Comparison of ENCODE assay signal across 35 cellular contexts in genomic region chr2:205034034-205034433, GRCh38.
A peak's percentile ranks its signal among the peaks of the same experiment; 100 is the strongest.
DNase-seq lines count a peak whose midpoint lies in the region; ATAC-seq and TF ChIP-seq lines count a peak whose summit lies in the region.
"Had no signal": no experiment of that assay in that cellular context is flagged by ENCODE, and none has a peak within 500 bp of the region (broad histone marks: within the 10 kb centered on the region; RNA-seq: fewer than 3 reads in every experiment).

No MANE protein-coding gene starts in this region.

- no peaks in the 10 kb centered on the region for H3K9me3 Mint-ChIP-seq in activated CD8-positive, alpha-beta T cell treated with anti-CD3 and anti-CD28 coated beads, Interleukin-2, amount 10 ng/mL, durations not matched to agents 7 days and 5 days (ENCODE audit: insufficient read depth)
- H3K9me3 Mint-ChIP-seq in activated CD8-positive, alpha-beta T cell treated with anti-CD3 and anti-CD28 coated beads for 36 hours, result no peaks in the 10 kb centered on the region
- H3K9me3 Mint-ChIP-seq in naive thymus-derived CD8-positive, alpha-beta T cell, result no peaks in the 10 kb centered on the region

- no TSS peak for BruUV-seq in A673 (replicated peaks; lab: Mats Ljungman, UMichigan)

- H3K9me3 ChIP-seq in A673 (ENCODE audit: low read depth, low read length, poor library complexity, severe bottlenecking), result no peaks in the 10 kb centered on the region
- H3K9me3 ChIP-seq: adrenal gland, BE2C, body of pancreas, esophagus muscularis mucosa, heart left ventricle, left lung, MG63, neutrophil, prostate gland, sigmoid colon, stomach had no signal

- peaks cover 20% of the 10 kb centered on the region for H3K4me1 Mint-ChIP-seq in activated CD8-positive, alpha-beta T cell treated with anti-CD3 and anti-CD28 coated beads, Interleukin-2, amount 10 ng/mL, durations not matched to agents 7 days and 5 days (ENCODE audit: low read depth)
- H3K4me1 Mint-ChIP-seq in activated CD8-positive, alpha-beta T cell treated with anti-CD3 and anti-CD28 coated beads for 36 hours (ENCODE audit: low read depth), result peaks cover 11% of the 10 kb centered on the region
- H3K4me1 Mint-ChIP-seq in naive thymus-derived CD8-positive, alpha-beta T cell, result peaks cover 12 to 29% (median 19%) of the 10 kb centered on the region in 4 donors

- H3K36me3 ChIP-seq in A673 (ENCODE audit: insufficient read depth, low read length, poor library complexity, severe bottlenecking), result no peaks in the 10 kb centered on the region
- H3K36me3 ChIP-seq: adrenal gland, BE2C, esophagus muscularis mucosa, heart left ventricle, left lung, MG63, neutrophil, prostate gland, sigmoid colon, stomach had no signal

- TF ChIP-seq CTCF in activated CD8-positive, alpha-beta T cell treated with anti-CD3 and anti-CD28 coated beads for 36 hours (IDR thresholded peaks at IDR 0.05), result no peak
- TF ChIP-seq CTCF in A673 (conservative IDR thresholded peaks at IDR 0.05; ENCODE audit: low read depth, low read length), result no peak

- POLR2A ChIA-PET in activated CD8-positive, alpha-beta T cell treated with anti-CD3 and anti-CD28 coated beads, Interleukin-2, amount 10 ng/mL, durations not matched to agents 7 days and 5 days (lab: Charles Lee), result no interaction called here
- POLR2A ChIA-PET in activated CD8-positive, alpha-beta T cell treated with anti-CD3 and anti-CD28 coated beads for 36 hours (lab: Charles Lee), result interaction anchor here (0.8 kb wide), 1 partner anchor 12 kb away, joined by 3 read pairs; no protein-coding TSS in a partner anchor
- POLR2A ChIA-PET in naive thymus-derived CD8-positive, alpha-beta T cell (lab: Charles Lee), result interaction anchor here (0.6 to 0.9 kb wide), 2 partner anchors 66 to 105 kb away, joined by 3 to 4 read pairs; no protein-coding TSS in a partner anchor
- POLR2A ChIA-PET in A673 (lab: Charles Lee; ENCODE audit: low non-redundant PET), result no interaction called here

- CTCF ChIA-PET in activated CD8-positive, alpha-beta T cell treated with anti-CD3 and anti-CD28 coated beads, Interleukin-2, amount 10 ng/mL, durations not matched to agents 7 days and 5 days (lab: Charles Lee), result interaction anchor here (1.1 to 1.3 kb wide), 2 partner anchors 14 to 96 kb away, joined by 3 to 4 read pairs; no protein-coding TSS in a partner anchor
- CTCF ChIA-PET in activated CD8-positive, alpha-beta T cell treated with anti-CD3 and anti-CD28 coated beads for 36 hours (lab: Charles Lee), result interaction anchor here (0.5 to 1.2 kb wide), 2 partner anchors 18 to 55 kb away, joined by 3 read pairs; no protein-coding TSS in a partner anchor
- CTCF ChIA-PET in A673 (lab: Charles Lee), result no interaction called here

- H3K27ac ChIP-seq in A673 (ENCODE audit: low read depth, low read length, poor library complexity, severe bottlenecking), result no peak overlapping the region
- H3K27ac ChIP-seq: adrenal gland, body of pancreas, dorsolateral prefrontal cortex, esophagus muscularis mucosa, heart left ventricle, HL-60, KMS-11, left lung, neutrophil, prostate gland, RWPE1, sigmoid colon, SK-N-MC, stomach had no signal

- no peak for DNase-seq in activated CD8-positive, alpha-beta T cell treated with anti-CD3 and anti-CD28 coated beads, Interleukin-2, amount 10 ng/mL, durations not matched to agents 7 days and 5 days
- no peak for DNase-seq in activated CD8-positive, alpha-beta T cell treated with anti-CD3 and anti-CD28 coated beads for 36 hours
- peak; percentile 3 for DNase-seq in Jurkat, Clone E6-1 (ENCODE audit: low read depth, low spot score)
- DNase-seq in SK-N-DZ (ENCODE audit: low spot score) (peak; percentile 41), A673 (ENCODE audit: low spot score) (no peak)
- DNase-seq in naive thymus-derived CD8-positive, alpha-beta T cell, result peak in 2 of 10 donors; percentile 17 to 19
- DNase-seq: activated CD4-positive, alpha-beta T cell treated with anti-CD3 and anti-CD28 coated beads for 1 hour; activated effector memory CD4-positive, alpha-beta T cell treated with Interleukin-2 at 50 U/mL for 16 hours; adrenal gland; BE2C; body of pancreas; cerebellar nuclear complex; DMS79 treated with DMSO at 0.1 percent for 48 hours; dorsolateral prefrontal cortex; foreskin melanocyte; GDM1; heart left ventricle; islet precursor cell; left lung; mesendoderm; MG63; NCI-H1105; NCI-H187; NCI-H226; sigmoid colon; stimulated activated CD4-positive, alpha-beta T cell treated with anti-CD3 and anti-CD28 coated beads, Interleukin-4, amount 100 ng/mL, for 1 hour; stomach had no signal

- no peaks in the 10 kb centered on the region for H3K4me1 ChIP-seq in A673 (ENCODE audit: insufficient read depth, low read length, poor library complexity, severe bottlenecking)
- H3K4me1 ChIP-seq: adrenal gland, heart left ventricle, left lung, prostate gland had no signal

- no peak overlapping the region for H3K27ac Mint-ChIP-seq in activated CD8-positive, alpha-beta T cell treated with anti-CD3 and anti-CD28 coated beads, Interleukin-2, amount 10 ng/mL, durations not matched to agents 7 days and 5 days
- no peak overlapping the region for H3K27ac Mint-ChIP-seq in activated CD8-positive, alpha-beta T cell treated with anti-CD3 and anti-CD28 coated beads for 36 hours
- peak overlapping the region in 5 of 10 donors; percentile 8 to 50 (median 36) for H3K27ac Mint-ChIP-seq in naive thymus-derived CD8-positive, alpha-beta T cell

- intact Hi-C loops in activated CD8-positive, alpha-beta T cell treated with anti-CD3 and anti-CD28 coated beads for 36 hours (cut with micrococcal nuclease), result no loop called here
- intact Hi-C loops in A673 (cut with micrococcal nuclease; ENCODE audit: unreplicated experiment), result no loop called here

- no peak overlapping the region for H3K4me3 Mint-ChIP-seq in activated CD8-positive, alpha-beta T cell treated with anti-CD3 and anti-CD28 coated beads, Interleukin-2, amount 10 ng/mL, durations not matched to agents 7 days and 5 days
- no peak overlapping the region for H3K4me3 Mint-ChIP-seq in activated CD8-positive, alpha-beta T cell treated with anti-CD3 and anti-CD28 coated beads for 36 hours
- peak overlapping the region in 5 of 10 donors; percentile 27 to 60 (median 34) for H3K4me3 Mint-ChIP-seq in naive thymus-derived CD8-positive, alpha-beta T cell

- H3K4me3 ChIP-seq in Jurkat, Clone E6-1 (ENCODE audit: low read length), result no peak overlapping the region
- H3K4me3 ChIP-seq in A673 (ENCODE audit: low read depth, low read length, poor library complexity, severe bottlenecking), result no peak overlapping the region
- H3K4me3 ChIP-seq: adrenal gland, body of pancreas, dorsolateral prefrontal cortex, esophagus muscularis mucosa, heart left ventricle, left lung, MG63, prostate gland, sigmoid colon, SK-N-MC, stomach had no signal

- peaks cover 5% of the 10 kb centered on the region for H3K36me3 Mint-ChIP-seq in activated CD8-positive, alpha-beta T cell treated with anti-CD3 and anti-CD28 coated beads, Interleukin-2, amount 10 ng/mL, durations not matched to agents 7 days and 5 days (ENCODE audit: low read depth)
- H3K36me3 Mint-ChIP-seq in activated CD8-positive, alpha-beta T cell treated with anti-CD3 and anti-CD28 coated beads for 36 hours (ENCODE audit: low read depth), result no peaks in the 10 kb centered on the region
- no peaks in the 10 kb centered on the region for H3K36me3 Mint-ChIP-seq in naive thymus-derived CD8-positive, alpha-beta T cell

- no peaks in the 10 kb centered on the region for H3K27me3 ChIP-seq in A673 (replicated peaks; ENCODE audit: insufficient read depth, low read depth, low read length, poor library complexity)
- H3K27me3 ChIP-seq: adrenal gland, BE2C, body of pancreas, dorsolateral prefrontal cortex, esophagus muscularis mucosa, heart left ventricle, left lung, MG63, neutrophil, sigmoid colon, stomach had no signal

- H3K27me3 Mint-ChIP-seq in activated CD8-positive, alpha-beta T cell treated with anti-CD3 and anti-CD28 coated beads, Interleukin-2, amount 10 ng/mL, durations not matched to agents 7 days and 5 days (ENCODE audit: low read depth), result no peaks in the 10 kb centered on the region
- no peaks in the 10 kb centered on the region for H3K27me3 Mint-ChIP-seq in activated CD8-positive, alpha-beta T cell treated with anti-CD3 and anti-CD28 coated beads for 36 hours
- no peaks in the 10 kb centered on the region for H3K27me3 Mint-ChIP-seq in naive thymus-derived CD8-positive, alpha-beta T cell

- ATAC-seq in activated CD8-positive, alpha-beta T cell treated with anti-CD3 and anti-CD28 coated beads, Interleukin-2, amount 10 ng/mL, durations not matched to agents 7 days and 5 days, result peak; percentile 30
- ATAC-seq in activated CD8-positive, alpha-beta T cell treated with anti-CD3 and anti-CD28 coated beads for 36 hours, result no peak
- peak; percentile 35 to 61 for ATAC-seq in naive thymus-derived CD8-positive, alpha-beta T cell
- ATAC-seq in HG02970 (IDR thresholded peaks at IDR 0.05; ENCODE audit: low FRiP score, unreplicated experiment), result no peak
- ATAC-seq: body of pancreas, heart left ventricle, left lung had no signal

Comparison
In these comparisons a context has a peak if more than half of its experiments do, and no peak if none do; other contexts are left out.
1. ATAC-seq: peak in activated CD8-positive, alpha-beta T cell treated with anti-CD3 and anti-CD28 coated beads, Interleukin-2, amount 10 ng/mL, durations not matched to agents 7 days and 5 days (single experiment) and naive thymus-derived CD8-positive, alpha-beta T cell (2 of 2); none in activated CD8-positive, alpha-beta T cell treated with anti-CD3 and anti-CD28 coated beads for 36 hours (single experiment) and HG02970 (single experiment).
2. POLR2A ChIA-PET loops: an anchor here in activated CD8-positive, alpha-beta T cell treated with anti-CD3 and anti-CD28 coated beads for 36 hours (0.8 kb wide) and naive thymus-derived CD8-positive, alpha-beta T cell (0.6 to 0.9 kb wide); none called in activated CD8-positive, alpha-beta T cell treated with anti-CD3 and anti-CD28 coated beads, Interleukin-2, amount 10 ng/mL, durations not matched to agents 7 days and 5 days and A673.
3. DNase-seq: peak in Jurkat, Clone E6-1 (single experiment) and SK-N-DZ (single experiment); none in activated CD8-positive, alpha-beta T cell treated with anti-CD3 and anti-CD28 coated beads, Interleukin-2, amount 10 ng/mL, durations not matched to agents 7 days and 5 days (single experiment), activated CD8-positive, alpha-beta T cell treated with anti-CD3 and anti-CD28 coated beads for 36 hours (single experiment) and A673 (single experiment).